ENCODE assay signal across 18 cellular contexts in the genomic region with DNA sequence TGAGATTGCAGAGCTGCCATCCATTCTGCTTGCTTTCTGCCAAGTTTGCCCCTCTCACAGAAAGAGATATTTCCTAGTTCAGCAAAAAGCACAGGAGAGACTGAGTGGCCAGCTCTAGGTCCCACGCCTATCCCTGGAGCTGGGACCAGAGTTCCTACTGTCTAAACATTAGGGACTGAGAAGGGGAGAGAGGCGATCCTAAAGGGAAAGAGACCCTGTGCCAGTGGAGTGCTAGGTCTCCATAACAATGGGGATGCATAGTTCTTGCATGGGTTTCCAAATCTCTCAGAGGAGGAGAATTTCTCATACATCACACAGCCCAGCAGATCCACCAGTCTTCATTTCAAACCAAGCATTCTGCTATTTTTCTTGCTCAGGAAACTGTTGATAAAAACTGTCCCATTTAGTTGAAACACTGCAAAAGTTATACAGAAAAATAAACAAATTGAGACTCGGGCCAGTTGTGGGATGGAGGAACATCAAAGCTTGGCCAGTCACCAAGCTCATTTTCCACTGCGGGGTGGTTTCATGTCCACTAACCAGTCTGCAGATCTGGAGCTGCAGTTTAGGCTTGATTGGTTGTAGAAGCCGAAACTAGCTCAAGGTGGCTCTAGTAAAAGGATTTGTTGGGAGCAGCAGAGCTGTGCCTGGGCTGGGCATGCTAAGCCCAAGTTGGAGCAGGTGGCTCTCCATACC.
DNase-seq lines count a peak whose midpoint lies in the region; ATAC-seq and TF ChIP-seq lines count a peak whose summit lies in the region.
"Had no signal": no experiment of that assay in that cellular context is flagged by ENCODE, and none has a peak within 500 bp of the region (broad histone marks: within the 10 kb centered on the region; RNA-seq: fewer than 3 reads in every experiment).

No MANE protein-coding gene starts in this region.

- H3K79me2 ChIP-seq in H9 (ENCODE audit: insufficient read depth, low read length) (no peaks in the 10 kb centered on the region), fibroblast of lung (ENCODE audit: control insufficient read depth, insufficient read depth, low read length) (no peaks in the 10 kb centered on the region), MM.1S (ENCODE audit: low read length) (peaks cover 18% of the 10 kb centered on the region)

- no peak overlapping the region for H3T11ph ChIP-seq in H9 (ENCODE audit: low read length)

- no peak overlapping the region for H3K23ac ChIP-seq in H9 (ENCODE audit: insufficient read length, low read depth, low read length)

- H4K20me1 ChIP-seq in H9 (ENCODE audit: control insufficient read depth, insufficient read depth, insufficient read length) (no peaks in the 10 kb centered on the region), fibroblast of lung (ENCODE audit: control insufficient read depth, extremely low read depth, insufficient read depth, low read length) (no peaks in the 10 kb centered on the region), MM.1S (ENCODE audit: insufficient read depth, low read length) (no peaks in the 10 kb centered on the region)

- no peak overlapping the region for H3K27ac ChIP-seq in H9 (ENCODE audit: insufficient read length, low read depth, low read length)
- no peak overlapping the region for H3K27ac ChIP-seq in fibroblast of lung (ENCODE audit: insufficient read depth, low read length)
- no peak overlapping the region for H3K27ac ChIP-seq in MM.1S (ENCODE audit: low read length)
- H3K27ac ChIP-seq: GM23248 had no signal

- H3K4me2 ChIP-seq in H9 (ENCODE audit: insufficient read depth, insufficient read length, low read length): no peak overlapping the region
- H3K4me2 ChIP-seq in fibroblast of lung (ENCODE audit: extremely low read depth, insufficient read depth, low read length): no peak overlapping the region
- no peak overlapping the region for H3K4me2 ChIP-seq in MM.1S (ENCODE audit: low read depth, low read length)
- H3K4me2 ChIP-seq: A549 had no signal

- H3K27ac Mint-ChIP-seq in H9: no peak overlapping the region
- H3K27ac Mint-ChIP-seq in stimulated activated naive B cell treated with anti-CD40 and anti-IgM and Interleukin-4, amounts not matched to agents 10 μg/mL and 1 μg/mL and 100 μg/mL, for 72 hours: peak overlapping the region; percentile 60
- H3K27ac Mint-ChIP-seq: CD14-positive monocyte; CD8-positive, alpha-beta T cell; HFFc6; IgD-negative memory B cell had no signal

- no peak for TF ChIP-seq POLR2A in erythroblast (IDR thresholded peaks at IDR 0.05; ENCODE audit: low read length)

- H4K91ac ChIP-seq in H9 (ENCODE audit: insufficient read length, low read depth, low read length): no peak overlapping the region

- H3K56ac ChIP-seq in H9 (ENCODE audit: insufficient read length, low read depth, low read length): no peak overlapping the region

- H2BK120ac ChIP-seq in H9 (ENCODE audit: low read depth, low read length, poor library complexity, severe bottlenecking): no peak overlapping the region

- H2AFZ ChIP-seq in H9 (ENCODE audit: low read length) (no peak overlapping the region), fibroblast of lung (ENCODE audit: low read length) (no peak overlapping the region), MM.1S (ENCODE audit: low read length) (no peak overlapping the region)
- H2AFZ ChIP-seq: GM23248 had no signal

- H3K4me1 ChIP-seq in H9 (ENCODE audit: insufficient read depth, low read length) (0 out of 2 replicates have a peak, but pooled peaks cover 2% of the 10 kb centered on the region), NT2/D1 (ENCODE audit: insufficient read depth, insufficient read length) (no peaks in the 10 kb centered on the region), fibroblast of lung (ENCODE audit: control insufficient read depth, extremely low read depth, insufficient read depth, low read length) (no peaks in the 10 kb centered on the region), MM.1S (ENCODE audit: low read length) (peaks cover 18% of the 10 kb centered on the region)
- H3K4me1 ChIP-seq: Caco-2 had no signal

- H3K4me3 Mint-ChIP-seq in H9: peak overlapping the region in 1 of 2 experiments; percentile 32; a peak in 1 of 5 replicates
- H3K4me3 Mint-ChIP-seq in stimulated activated naive B cell treated with anti-CD40 and anti-IgM and Interleukin-4, amounts not matched to agents 10 μg/mL and 1 μg/mL and 100 μg/mL, for 72 hours: no peak overlapping the region
- H3K4me3 Mint-ChIP-seq: CD14-positive monocyte; CD8-positive, alpha-beta T cell; HFFc6 had no signal

- H3K4me3 ChIP-seq in NT2/D1 (ENCODE audit: insufficient read length, low read depth): no peak overlapping the region
- no peak overlapping the region for H3K4me3 ChIP-seq in fibroblast of lung (replicated peaks in 1 of 4; ENCODE audit: control extremely low read depth in 1 of 4, insufficient read depth in 1 of 4, low read depth in 3 of 4, low read length in 4 of 4)
- H3K4me3 ChIP-seq in MM.1S (ENCODE audit: low read length): no peak overlapping the region
- H3K4me3 ChIP-seq: A549, GM23248 had no signal

- TF ChIP-seq CTCF in H9 (conservative IDR thresholded peaks at IDR 0.05): no peak
- no peak for TF ChIP-seq CTCF in fibroblast of lung (conservative IDR thresholded peaks at IDR 0.05 in 1 of 2, IDR thresholded peaks at IDR 0.05 in 1 of 2; ENCODE audit: low read depth in 1 of 2, low read length in 2 of 2)
- TF ChIP-seq CTCF in MM.1S (IDR thresholded peaks at IDR 0.05; ENCODE audit: low read length): no peak

- peaks cover 12 to 14% of the 10 kb centered on the region in 2 experiments for H3K4me1 Mint-ChIP-seq in H9
- H3K4me1 Mint-ChIP-seq in stimulated activated naive B cell treated with anti-CD40 and anti-IgM and Interleukin-4, amounts not matched to agents 10 μg/mL and 1 μg/mL and 100 μg/mL, for 72 hours: peaks cover 13 to 31% of the 10 kb centered on the region in 2 donors
- H3K4me1 Mint-ChIP-seq: CD14-positive monocyte had no signal

- no CpG with 5 or more reads among the region's 5 CpGs for WGBS in H9 (ENCODE audit: extremely low coverage, insufficient read length, low lambda C conversion rate)

- no peaks in the 10 kb centered on the region for H3K9me3 ChIP-seq in H9 (ENCODE audit: control insufficient read depth, low read depth, low read length)
- H3K9me3 ChIP-seq in NT2/D1 (ENCODE audit: insufficient read depth, low read length): no peaks in the 10 kb centered on the region; the same call in 1 of the 2 replicates
- H3K9me3 ChIP-seq in fibroblast of lung (ENCODE audit: control insufficient read depth, insufficient read depth, low read depth, low read length): no peaks in the 10 kb centered on the region
- no peaks in the 10 kb centered on the region for H3K9me3 ChIP-seq in MM.1S (replicated peaks; ENCODE audit: insufficient read depth, low read length)
- H3K9me3 ChIP-seq: A549, Caco-2 had no signal

- H2BK5ac ChIP-seq in H9 (ENCODE audit: insufficient read length, low read length): no peak overlapping the region

- peaks cover 14% of the 10 kb centered on the region for H3K27me3 Mint-ChIP-seq in H9 (ENCODE audit: low read depth)
- no peaks in the 10 kb centered on the region for H3K27me3 Mint-ChIP-seq in stimulated activated naive B cell treated with anti-CD40 and anti-IgM and Interleukin-4, amounts not matched to agents 10 μg/mL and 1 μg/mL and 100 μg/mL, for 72 hours
- H3K27me3 Mint-ChIP-seq: IgD-negative memory B cell had no signal

- H3K9me3 Mint-ChIP-seq in H9: peaks cover 0 to under 1% of the 10 kb centered on the region in 2 experiments; a peak in 1 of 5 replicates
- peaks cover 8 to 13% of the 10 kb centered on the region in 2 donors for H3K9me3 Mint-ChIP-seq in stimulated activated naive B cell treated with anti-CD40 and anti-IgM and Interleukin-4, amounts not matched to agents 10 μg/mL and 1 μg/mL and 100 μg/mL, for 72 hours
- H3K9me3 Mint-ChIP-seq: HFFc6 had no signal

- no peak overlapping the region for H2BK12ac ChIP-seq in H9 (ENCODE audit: insufficient read length, low read depth, low read length)

- H2AK5ac ChIP-seq in H9 (ENCODE audit: insufficient read length, low read length): no peak overlapping the region

- DNase-seq in H9: no peak
- peak; percentile 32 for DNase-seq in NT2/D1 (ENCODE audit: low read depth, low spot score)
- peak; percentile 4 to 61 for DNase-seq in fibroblast of lung (ENCODE audit: low read depth in 2 of 2)
- no peak for DNase-seq in stimulated activated naive B cell treated with anti-CD40 and anti-IgM and Interleukin-4, amounts not matched to agents 10 μg/mL and 1 μg/mL and 100 μg/mL, for 72 hours
- DNase-seq in MM.1S: no peak
- no peak for DNase-seq in activated gamma-delta T cell (lab: John Stamatoyannopoulos, UW)
- DNase-seq in erythroblast (lab: John Stamatoyannopoulos, UW): no peak
- DNase-seq: Caco-2; CD8-positive, alpha-beta T cell; DND-41; GDM1; GM23248; HCEC 1CT; HFFc6; KG1 had no signal

- H2BK20ac ChIP-seq in H9 (ENCODE audit: low read depth, low read length, poor library complexity, severe bottlenecking): no peak overlapping the region

- no peak overlapping the region for H3K18ac ChIP-seq in H9 (ENCODE audit: insufficient read length, low read depth, low read length)

- peaks cover 1 to 3% (median 2%) of the 10 kb centered on the region in 3 experiments; a peak in 5 of 7 replicates for H3K36me3 Mint-ChIP-seq in H9 (ENCODE audit: insufficient read depth in 1 of 3, low read depth in 3 of 3)
- H3K36me3 Mint-ChIP-seq in stimulated activated naive B cell treated with anti-CD40 and anti-IgM and Interleukin-4, amounts not matched to agents 10 μg/mL and 1 μg/mL and 100 μg/mL, for 72 hours: peaks cover 19 to 40% of the 10 kb centered on the region in 2 donors

- H3K23me2 ChIP-seq in H9 (ENCODE audit: insufficient read length, low read depth, low read length, poor library complexity, severe bottlenecking): no peaks in the 10 kb centered on the region

- H3K27me3 ChIP-seq in H9 (ENCODE audit: insufficient read depth, low read length) (no peaks in the 10 kb centered on the region; the same call in 1 of the 2 replicates), NT2/D1 (ENCODE audit: insufficient read depth, insufficient read length) (no peaks in the 10 kb centered on the region), fibroblast of lung (ENCODE audit: control insufficient read depth, insufficient read depth, low read length) (no peaks in the 10 kb centered on the region), MM.1S (replicated peaks; ENCODE audit: insufficient read depth, low read length) (no peaks in the 10 kb centered on the region)

- H3K9ac ChIP-seq in H9 (ENCODE audit: extremely low read depth, insufficient read length, low read length) (no peak overlapping the region), NT2/D1 (ENCODE audit: insufficient read length, low read depth) (no peak overlapping the region), fibroblast of lung (ENCODE audit: insufficient read depth, low read length) (no peak overlapping the region), MM.1S (ENCODE audit: low read length) (no peak overlapping the region)
- H3K9ac ChIP-seq: GM23248 had no signal

- no peak overlapping the region for H4K5ac ChIP-seq in H9 (ENCODE audit: insufficient read length, low read depth, low read length)

- no peak overlapping the region for H3K4ac ChIP-seq in H9 (ENCODE audit: low read depth, low read length)

- peaks cover 7% of the 10 kb centered on the region for H3K36me3 ChIP-seq in NT2/D1 (ENCODE audit: insufficient read depth, insufficient read length, low read length)
- no peaks in the 10 kb centered on the region for H3K36me3 ChIP-seq in fibroblast of lung (ENCODE audit: control insufficient read depth, insufficient read depth, low read length)
- no peaks in the 10 kb centered on the region for H3K36me3 ChIP-seq in MM.1S (replicated peaks; ENCODE audit: insufficient read depth, low read length)

- no peak overlapping the region for H2BK15ac ChIP-seq in H9 (ENCODE audit: low read depth, low read length)

- 0 out of 2 replicates have a peak, but pooled peaks cover 5% of the 10 kb centered on the region for H3F3A ChIP-seq in MM.1S (ENCODE audit: insufficient read depth, low read length)

- no peaks in the 10 kb centered on the region for H3K9me2 ChIP-seq in MM.1S (replicated peaks; ENCODE audit: insufficient read depth, low read length)

- no peak for ATAC-seq in stimulated activated naive B cell treated with anti-CD40 and anti-IgM and Interleukin-4, amounts not matched to agents 10 μg/mL and 1 μg/mL and 100 μg/mL, for 72 hours (replicated peaks)
- ATAC-seq: A549; CD8-positive, alpha-beta T cell had no signal

- H4K8ac ChIP-seq in H9 (replicated peaks; ENCODE audit: insufficient read length, low read depth, low read length): no peak overlapping the region

- peak overlapping the region; percentile 39 for H3K14ac ChIP-seq in H9 (ENCODE audit: insufficient read depth, low read length)

- H3K79me1 ChIP-seq in H9 (ENCODE audit: insufficient read depth, low read depth, low read length, poor library complexity, severe bottlenecking): no peaks in the 10 kb centered on the region

Comparison
In these comparisons a context has a peak if more than half of its experiments do, and no peak if none do; other contexts are left out.
1. DNase-seq: peak in NT2/D1 (single experiment) and fibroblast of lung (2 of 2); none in H9 (single experiment), stimulated activated naive B cell treated with anti-CD40 and anti-IgM and Interleukin-4, amounts not matched to agents 10 μg/mL and 1 μg/mL and 100 μg/mL, for 72 hours (single experiment), MM.1S (single experiment), activated gamma-delta T cell (single experiment) and erythroblast (0 of 2).